8 cellular contexts compared by ENCODE assay signal in the genomic region with DNA sequence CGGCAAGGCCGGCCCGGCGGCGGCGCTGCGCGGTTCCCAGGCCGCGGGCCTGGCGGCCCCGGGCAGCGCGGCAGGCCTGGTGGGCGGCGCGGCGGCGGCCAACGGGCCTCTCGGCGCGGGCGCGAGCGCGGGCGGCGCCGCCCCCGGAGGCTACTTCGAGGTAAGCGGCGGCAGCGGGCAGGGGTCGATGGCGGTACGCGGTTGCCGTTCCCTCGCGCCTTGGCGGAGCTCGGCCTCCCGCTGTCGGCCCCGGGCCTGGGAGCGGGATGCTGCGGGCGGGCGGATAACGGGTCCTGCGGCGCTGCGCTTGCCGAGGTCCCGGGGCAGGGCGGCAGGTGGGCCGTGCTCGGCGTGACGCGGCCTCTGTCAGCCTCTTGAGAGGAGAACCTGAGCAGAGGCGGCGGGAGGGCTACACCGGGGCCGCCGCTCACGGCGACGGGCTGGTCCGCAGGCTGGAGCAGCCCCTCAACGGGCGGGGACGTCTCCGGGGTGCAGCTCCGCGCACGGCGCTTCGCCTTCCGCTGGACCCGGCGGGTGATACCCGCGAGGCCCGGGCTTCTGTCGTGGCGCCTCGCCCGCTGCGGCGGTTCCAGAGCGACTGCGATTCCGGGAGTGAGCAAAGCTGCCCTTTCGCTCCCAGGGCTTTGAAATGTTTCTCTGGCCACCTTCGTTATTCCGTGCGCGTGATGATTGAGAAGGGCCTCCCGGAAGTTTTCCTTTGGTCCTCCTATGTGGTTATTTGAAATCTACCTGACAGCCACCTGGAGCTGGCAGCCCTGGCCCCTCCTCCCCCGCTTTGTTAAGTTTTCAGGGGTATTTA. TPM values are rescaled to one million over a fixed set of nuclear protein-coding genes. Genes with fewer than 3 reads are reported as not detected.
DNase-seq lines count a peak whose midpoint lies in the region; ATAC-seq and TF ChIP-seq lines count a peak whose summit lies in the region.

No MANE protein-coding gene starts in this region.

- no peaks in the 10 kb centered on the region for H3K27me3 ChIP-seq in left ventricle myocardium inferior (ENCODE audit: low read depth)

- H3K27ac Mint-ChIP-seq in activated naive CD8-positive, alpha-beta T cell treated with anti-CD3 and anti-CD28 coated beads for 36 hours, result peak overlapping the region; percentile 75

- H3K36me3 Mint-ChIP-seq in activated naive CD8-positive, alpha-beta T cell treated with anti-CD3 and anti-CD28 coated beads for 36 hours, result peaks cover 4% of the 10 kb centered on the region

- DNase-seq in NK-92 treated with Interleukin-12 subunit alpha and Interleukin-12 subunit beta, amount 100 ng/mL, for 24 hours (lab: John Stamatoyannopoulos, UW), result peak; percentile 51
- no peak for DNase-seq in NK-92 (lab: John Stamatoyannopoulos, UW; ENCODE audit: unreplicated experiment)
- DNase-seq in SK-N-DZ (ENCODE audit: low spot score), result peak; percentile 22
- DNase-seq in activated naive CD8-positive, alpha-beta T cell treated with anti-CD3 and anti-CD28 coated beads for 36 hours, result peak; percentile 70
- DNase-seq in left ventricle myocardium inferior, result peak; percentile 37
- DNase-seq in putamen (ENCODE audit: low spot score), result peak; percentile 28

- H3K4me1 ChIP-seq in left ventricle myocardium inferior (peaks cover 42% of the 10 kb centered on the region), urinary bladder (ENCODE audit: insufficient read depth) (no peaks in the 10 kb centered on the region)

- intact Hi-C loops in left ventricle myocardium inferior (cut with micrococcal nuclease), result no loop called here

- no peak for TF ChIP-seq CTCF in left ventricle myocardium inferior (IDR thresholded peaks at IDR 0.05; ENCODE audit: borderline replicate concordance)

- H3K4me3 Mint-ChIP-seq in activated naive CD8-positive, alpha-beta T cell treated with anti-CD3 and anti-CD28 coated beads for 36 hours, result peak overlapping the region; percentile 88

- H3K27me3 Mint-ChIP-seq in activated naive CD8-positive, alpha-beta T cell treated with anti-CD3 and anti-CD28 coated beads for 36 hours, result no peaks in the 10 kb centered on the region

- peak overlapping the region; percentile 99 for H3K4me3 ChIP-seq in left ventricle myocardium inferior
- peak overlapping the region; percentile 76 for H3K4me3 ChIP-seq in urinary bladder (ENCODE audit: low read depth, low read length)

- peak overlapping the region; percentile 99 for H3K27ac ChIP-seq in left ventricle myocardium inferior (replicated peaks)
- H3K27ac ChIP-seq in urinary bladder (ENCODE audit: low read depth), result peak overlapping the region; percentile 92

- peak; percentile 20 for ATAC-seq in HG03139 (IDR thresholded peaks at IDR 0.05; ENCODE audit: unreplicated experiment)

- no peaks in the 10 kb centered on the region for H3K36me3 ChIP-seq in left ventricle myocardium inferior
- no peaks in the 10 kb centered on the region for H3K36me3 ChIP-seq in urinary bladder (ENCODE audit: insufficient read depth)

- peaks cover 21% of the 10 kb centered on the region for H3K4me1 Mint-ChIP-seq in activated naive CD8-positive, alpha-beta T cell treated with anti-CD3 and anti-CD28 coated beads for 36 hours

- H3K9me3 ChIP-seq in left ventricle myocardium inferior (replicated peaks), result no peaks in the 10 kb centered on the region

- under 1% methylated on average over 103 of the region's 103 CpGs for WGBS in urinary bladder

- H3K9me3 Mint-ChIP-seq in activated naive CD8-positive, alpha-beta T cell treated with anti-CD3 and anti-CD28 coated beads for 36 hours, result no peaks in the 10 kb centered on the region

RNA-seq across cellular contexts. Expression of a gene that starts 0.8 kb away (rescaled TPM):
- polyA plus RNA-seq in SK-N-DZ (2014; cell fraction: cytosol; rRNA removed), result 9.6 and 11.0 TPM in 2 replicates
- 9.7 and 16.6 TPM in 2 replicates for polyA plus RNA-seq in SK-N-DZ (2014; cell fraction: nucleus; rRNA removed)
- 10 to 100 TPM; 18.9 TPM for total RNA-seq in activated naive CD8-positive, alpha-beta T cell treated with anti-CD3 and anti-CD28 coated beads for 36 hours
- total RNA-seq in left ventricle myocardium inferior (16.0 TPM), urinary bladder (18.7 TPM)
- 16.2 TPM for polyA plus RNA-seq in urinary bladder
